1 cellular context compared by ENCODE assay signal in genomic region chr19:11832253-11832912, GRCh38.
TF ChIP-seq lines count a peak whose summit lies in the region.

No MANE protein-coding gene starts in this region.

TF ChIP-seq in K562, 482 proteins besides CTCF, POLR2A, EP300 and RAD21:
- TF ChIP-seq STAT5B (CRISPR knock-in tag; IDR thresholded peaks at IDR 0.05) = no peak
- peak; percentile 64; the same call in 1 of the 2 replicates for TF ChIP-seq ZNF24 (IDR thresholded peaks at IDR 0.05)
- TF ChIP-seq ZNF384 (IDR thresholded peaks at IDR 0.05; ENCODE audit: low read depth, low read length) = no peak
- TF ChIP-seq ZNF75A (CRISPR knock-in tag; IDR thresholded peaks at IDR 0.05) = peak; percentile 94
- TF ChIP-seq DEAF1 (CRISPR knock-in tag; IDR thresholded peaks at IDR 0.05) = no peak
- TF ChIP-seq ZNF655 (CRISPR knock-in tag; IDR thresholded peaks at IDR 0.05) = no peak
- TF ChIP-seq MYBL2 (IDR thresholded peaks at IDR 0.05; ENCODE audit: low read depth) = no peak
- no peak for TF ChIP-seq MYBL2 (CRISPR knock-in tag; IDR thresholded peaks at IDR 0.05; ENCODE audit: borderline replicate concordance)
- peak in 1 of 2 experiments; percentile 65 for TF ChIP-seq AFF1 (IDR thresholded peaks at IDR 0.05; ENCODE audit: low read depth in 1 of 2, partially characterized antibody in 2 of 2)
- TF ChIP-seq ZEB2 (IDR thresholded peaks at IDR 0.05) = peak; percentile 86
- no peak for TF ChIP-seq POLR2H (tag; IDR thresholded peaks at IDR 0.05; ENCODE audit: low read depth)
- peak; percentile 64; the same call in 1 of the 2 replicates for TF ChIP-seq TEAD2 (tag; IDR thresholded peaks at IDR 0.05)
- peak; percentile 95 for TF ChIP-seq TRIM28 (IDR thresholded peaks at IDR 0.05)
- peak; percentile 39 to 65; a peak in 2 of 3 replicates for TF ChIP-seq CBX3 (IDR thresholded peaks at IDR 0.05; ENCODE audit: borderline replicate concordance in 1 of 2, low read length in 2 of 2)
- TF ChIP-seq RBM25 (IDR thresholded peaks at IDR 0.05; ENCODE audit: low read depth, low read length, severe bottlenecking) = peak; percentile 48
- 0 out of 2 replicates have a peak, but pooled peaks have one; percentile 21 for TF ChIP-seq ZNF280B (CRISPR knock-in tag; IDR thresholded peaks at IDR 0.05)
- TF ChIP-seq ARHGAP35 (IDR thresholded peaks at IDR 0.05; ENCODE audit: partially characterized antibody) = no peak
- peak; percentile 91 for TF ChIP-seq ZNF280A (IDR thresholded peaks at IDR 0.05; ENCODE audit: low read depth, partially characterized antibody)
- TF ChIP-seq CSDE1 (IDR thresholded peaks at IDR 0.05) = no peak
- TF ChIP-seq NFIX (CRISPR knock-in tag; IDR thresholded peaks at IDR 0.05; ENCODE audit: low read depth) = no peak
- TF ChIP-seq BCL6 (CRISPR knock-in tag; IDR thresholded peaks at IDR 0.05) = no peak
- TF ChIP-seq BDP1 (IDR thresholded peaks at IDR 0.05; ENCODE audit: insufficient read depth, insufficient read length) = no peak
- TF ChIP-seq CBX5 (IDR thresholded peaks at IDR 0.05; ENCODE audit: borderline replicate concordance, low read depth) = peak; percentile 82
- peak; percentile 48 for TF ChIP-seq SOX6 (IDR thresholded peaks at IDR 0.05)
- peak; percentile 79 for TF ChIP-seq CBX1 (IDR thresholded peaks at IDR 0.05; ENCODE audit: low read depth)
- 0 out of 2 replicates have a peak, but pooled peaks have one; percentile 31 for TF ChIP-seq JUN (IDR thresholded peaks at IDR 0.05; ENCODE audit: borderline replicate concordance, low read depth, low read length)
- no peak for TF ChIP-seq JUN (CRISPR knock-in tag; IDR thresholded peaks at IDR 0.05; ENCODE audit: borderline replicate concordance)
- peak; percentile 88 for TF ChIP-seq ESRRA (IDR thresholded peaks at IDR 0.05; ENCODE audit: borderline replicate concordance, low read depth)
- peak in 1 of 2 experiments; percentile 63; a peak in 2 of 4 replicates for TF ChIP-seq TRIM24 (IDR thresholded peaks at IDR 0.05)
- TF ChIP-seq ZNF77 (CRISPR knock-in tag; IDR thresholded peaks at IDR 0.05) = no peak
